Comparison of ENCODE assay signal across 1 cellular context in the genomic region with DNA sequence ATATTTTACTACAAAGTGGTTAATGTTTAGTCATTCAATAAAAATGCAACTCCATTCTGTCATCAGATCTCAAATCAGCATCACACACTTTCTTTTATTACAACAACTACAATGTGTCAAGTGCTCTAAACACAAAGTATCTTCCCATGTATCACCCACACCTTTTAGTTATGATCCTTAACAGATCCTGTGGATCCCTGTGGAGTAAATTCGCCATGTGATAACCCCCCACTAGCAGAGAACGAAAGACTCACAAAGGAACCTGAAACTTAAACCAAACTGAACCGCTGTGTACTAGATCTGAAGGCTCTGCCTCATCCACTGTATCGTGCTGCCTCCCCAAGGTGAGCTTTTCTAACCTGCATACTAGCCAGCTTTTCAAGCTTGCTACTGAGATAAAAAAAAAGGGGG.
TF ChIP-seq lines count a peak whose summit lies in the region.

No MANE protein-coding gene starts in this region.

TF ChIP-seq in K562, 482 proteins besides CTCF, POLR2A, EP300 and RAD21 (continued from another document and continues in another):
- TF ChIP-seq CHD7 (IDR thresholded peaks at IDR 0.05; ENCODE audit: low read depth, low read length) = no peak
- no peak for TF ChIP-seq HDAC1 (IDR thresholded peaks at IDR 0.05)
- TF ChIP-seq MAZ (CRISPR knock-in tag; conservative IDR thresholded peaks at IDR 0.05 in 1 of 2, IDR thresholded peaks at IDR 0.05 in 1 of 2) = peak in 1 of 2 experiments; percentile 6; a peak in 1 of 4 replicates
- no peak for TF ChIP-seq RBM34 (IDR thresholded peaks at IDR 0.05; ENCODE audit: borderline replicate concordance, insufficient read depth, low read length)
- TF ChIP-seq, protein P1, sequence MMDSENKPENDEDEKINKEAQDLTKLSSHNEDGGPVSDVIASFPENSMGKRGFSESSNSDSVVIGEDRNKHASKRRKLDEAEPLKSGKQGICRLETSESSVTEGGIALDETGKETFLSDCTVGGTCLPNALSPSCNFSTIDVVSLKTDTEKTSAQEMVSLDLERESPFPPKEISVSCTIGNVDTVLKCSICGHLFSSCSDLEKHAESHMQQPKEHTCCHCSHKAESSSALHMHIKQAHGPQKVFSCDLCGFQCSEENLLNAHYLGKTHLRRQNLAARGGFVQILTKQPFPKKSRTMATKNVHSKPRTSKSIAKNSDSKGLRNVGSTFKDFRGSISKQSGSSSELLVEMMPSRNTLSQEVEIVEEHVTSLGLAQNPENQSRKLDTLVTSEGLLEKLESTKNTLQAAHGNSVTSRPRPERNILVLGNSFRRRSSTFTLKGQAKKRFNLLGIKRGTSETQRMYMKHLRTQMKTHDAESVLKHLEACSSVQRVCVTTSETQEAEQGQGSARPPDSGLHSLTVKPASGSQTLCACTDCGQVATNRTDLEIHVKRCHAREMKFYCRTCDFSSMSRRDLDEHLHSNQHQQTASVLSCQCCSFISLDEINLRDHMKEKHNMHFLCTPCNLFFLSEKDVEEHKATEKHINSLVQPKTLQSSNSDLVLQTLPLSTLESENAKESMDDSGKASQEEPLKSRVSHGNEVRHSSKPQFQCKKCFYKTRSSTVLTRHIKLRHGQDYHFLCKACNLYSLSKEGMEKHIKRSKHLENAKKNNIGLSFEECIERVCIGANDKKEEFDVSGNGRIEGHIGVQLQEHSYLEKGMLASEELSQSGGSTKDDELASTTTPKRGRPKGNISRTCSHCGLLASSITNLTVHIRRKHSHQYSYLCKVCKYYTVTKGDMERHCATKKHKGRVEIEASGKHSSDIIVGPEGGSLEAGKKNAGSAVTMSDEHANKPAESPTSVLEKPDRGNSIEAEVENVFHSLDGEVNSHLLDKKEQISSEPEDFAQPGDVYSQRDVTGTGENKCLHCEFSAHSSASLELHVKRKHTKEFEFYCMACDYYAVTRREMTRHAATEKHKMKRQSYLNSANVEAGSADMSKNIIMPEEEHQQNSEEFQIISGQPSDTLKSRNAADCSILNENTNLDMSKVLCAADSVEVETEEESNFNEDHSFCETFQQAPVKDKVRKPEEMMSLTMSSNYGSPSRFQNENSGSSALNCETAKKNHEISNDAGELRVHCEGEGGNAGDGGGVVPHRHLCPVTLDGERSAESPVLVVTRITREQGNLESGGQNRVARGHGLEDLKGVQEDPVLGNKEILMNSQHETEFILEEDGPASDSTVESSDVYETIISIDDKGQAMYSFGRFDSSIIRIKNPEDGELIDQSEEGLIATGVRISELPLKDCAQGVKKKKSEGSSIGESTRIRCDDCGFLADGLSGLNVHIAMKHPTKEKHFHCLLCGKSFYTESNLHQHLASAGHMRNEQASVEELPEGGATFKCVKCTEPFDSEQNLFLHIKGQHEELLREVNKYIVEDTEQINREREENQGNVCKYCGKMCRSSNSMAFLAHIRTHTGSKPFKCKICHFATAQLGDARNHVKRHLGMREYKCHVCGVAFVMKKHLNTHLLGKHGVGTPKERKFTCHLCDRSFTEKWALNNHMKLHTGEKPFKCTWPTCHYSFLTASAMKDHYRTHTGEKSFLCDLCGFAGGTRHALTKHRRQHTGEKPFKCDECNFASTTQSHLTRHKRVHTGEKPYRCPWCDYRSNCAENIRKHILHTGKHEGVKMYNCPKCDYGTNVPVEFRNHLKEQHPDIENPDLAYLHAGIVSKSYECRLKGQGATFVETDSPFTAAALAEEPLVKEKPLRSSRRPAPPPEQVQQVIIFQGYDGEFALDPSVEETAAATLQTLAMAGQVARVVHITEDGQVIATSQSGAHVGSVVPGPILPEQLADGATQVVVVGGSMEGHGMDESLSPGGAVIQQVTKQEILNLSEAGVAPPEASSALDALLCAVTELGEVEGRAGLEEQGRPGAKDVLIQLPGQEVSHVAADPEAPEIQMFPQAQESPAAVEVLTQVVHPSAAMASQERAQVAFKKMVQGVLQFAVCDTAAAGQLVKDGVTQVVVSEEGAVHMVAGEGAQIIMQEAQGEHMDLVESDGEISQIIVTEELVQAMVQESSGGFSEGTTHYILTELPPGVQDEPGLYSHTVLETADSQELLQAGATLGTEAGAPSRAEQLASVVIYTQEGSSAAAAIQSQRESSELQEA (IDR thresholded peaks at IDR 0.05; ENCODE audit: low read depth) = no peak
- 0 out of 4 replicates have a peak, but pooled peaks of 1 of the 2 experiments have one; percentile 16 for TF ChIP-seq TBL1XR1 (IDR thresholded peaks at IDR 0.05; ENCODE audit: low read length in 2 of 2)
- TF ChIP-seq, protein P2, sequence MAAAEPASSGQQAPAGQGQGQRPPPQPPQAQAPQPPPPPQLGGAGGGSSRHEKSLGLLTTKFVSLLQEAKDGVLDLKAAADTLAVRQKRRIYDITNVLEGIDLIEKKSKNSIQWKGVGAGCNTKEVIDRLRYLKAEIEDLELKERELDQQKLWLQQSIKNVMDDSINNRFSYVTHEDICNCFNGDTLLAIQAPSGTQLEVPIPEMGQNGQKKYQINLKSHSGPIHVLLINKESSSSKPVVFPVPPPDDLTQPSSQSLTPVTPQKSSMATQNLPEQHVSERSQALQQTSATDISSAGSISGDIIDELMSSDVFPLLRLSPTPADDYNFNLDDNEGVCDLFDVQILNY (CRISPR knock-in tag; IDR thresholded peaks at IDR 0.05) = no peak
- TF ChIP-seq ID3 (CRISPR knock-in tag; IDR thresholded peaks at IDR 0.05) = no peak
- TF ChIP-seq ID3 (tag; IDR thresholded peaks at IDR 0.05) = no peak
- no peak for TF ChIP-seq SAP30 (IDR thresholded peaks at IDR 0.05; ENCODE audit: borderline replicate concordance, insufficient read depth, low read depth, low read length, poor library complexity, severe bottlenecking)
- TF ChIP-seq ZNF766 (CRISPR knock-in tag; conservative IDR thresholded peaks at IDR 0.05) = no peak
- TF ChIP-seq, protein P3, sequence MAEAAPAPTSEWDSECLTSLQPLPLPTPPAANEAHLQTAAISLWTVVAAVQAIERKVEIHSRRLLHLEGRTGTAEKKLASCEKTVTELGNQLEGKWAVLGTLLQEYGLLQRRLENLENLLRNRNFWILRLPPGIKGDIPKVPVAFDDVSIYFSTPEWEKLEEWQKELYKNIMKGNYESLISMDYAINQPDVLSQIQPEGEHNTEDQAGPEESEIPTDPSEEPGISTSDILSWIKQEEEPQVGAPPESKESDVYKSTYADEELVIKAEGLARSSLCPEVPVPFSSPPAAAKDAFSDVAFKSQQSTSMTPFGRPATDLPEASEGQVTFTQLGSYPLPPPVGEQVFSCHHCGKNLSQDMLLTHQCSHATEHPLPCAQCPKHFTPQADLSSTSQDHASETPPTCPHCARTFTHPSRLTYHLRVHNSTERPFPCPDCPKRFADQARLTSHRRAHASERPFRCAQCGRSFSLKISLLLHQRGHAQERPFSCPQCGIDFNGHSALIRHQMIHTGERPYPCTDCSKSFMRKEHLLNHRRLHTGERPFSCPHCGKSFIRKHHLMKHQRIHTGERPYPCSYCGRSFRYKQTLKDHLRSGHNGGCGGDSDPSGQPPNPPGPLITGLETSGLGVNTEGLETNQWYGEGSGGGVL (CRISPR knock-in tag; IDR thresholded peaks at IDR 0.05) = no peak
- TF ChIP-seq NFIC (IDR thresholded peaks at IDR 0.05) = no peak
- no peak for TF ChIP-seq POLR2H (tag; IDR thresholded peaks at IDR 0.05; ENCODE audit: low read depth)
- no peak for TF ChIP-seq ZNF695 (CRISPR knock-in tag; IDR thresholded peaks at IDR 0.05)
- TF ChIP-seq, protein P4, sequence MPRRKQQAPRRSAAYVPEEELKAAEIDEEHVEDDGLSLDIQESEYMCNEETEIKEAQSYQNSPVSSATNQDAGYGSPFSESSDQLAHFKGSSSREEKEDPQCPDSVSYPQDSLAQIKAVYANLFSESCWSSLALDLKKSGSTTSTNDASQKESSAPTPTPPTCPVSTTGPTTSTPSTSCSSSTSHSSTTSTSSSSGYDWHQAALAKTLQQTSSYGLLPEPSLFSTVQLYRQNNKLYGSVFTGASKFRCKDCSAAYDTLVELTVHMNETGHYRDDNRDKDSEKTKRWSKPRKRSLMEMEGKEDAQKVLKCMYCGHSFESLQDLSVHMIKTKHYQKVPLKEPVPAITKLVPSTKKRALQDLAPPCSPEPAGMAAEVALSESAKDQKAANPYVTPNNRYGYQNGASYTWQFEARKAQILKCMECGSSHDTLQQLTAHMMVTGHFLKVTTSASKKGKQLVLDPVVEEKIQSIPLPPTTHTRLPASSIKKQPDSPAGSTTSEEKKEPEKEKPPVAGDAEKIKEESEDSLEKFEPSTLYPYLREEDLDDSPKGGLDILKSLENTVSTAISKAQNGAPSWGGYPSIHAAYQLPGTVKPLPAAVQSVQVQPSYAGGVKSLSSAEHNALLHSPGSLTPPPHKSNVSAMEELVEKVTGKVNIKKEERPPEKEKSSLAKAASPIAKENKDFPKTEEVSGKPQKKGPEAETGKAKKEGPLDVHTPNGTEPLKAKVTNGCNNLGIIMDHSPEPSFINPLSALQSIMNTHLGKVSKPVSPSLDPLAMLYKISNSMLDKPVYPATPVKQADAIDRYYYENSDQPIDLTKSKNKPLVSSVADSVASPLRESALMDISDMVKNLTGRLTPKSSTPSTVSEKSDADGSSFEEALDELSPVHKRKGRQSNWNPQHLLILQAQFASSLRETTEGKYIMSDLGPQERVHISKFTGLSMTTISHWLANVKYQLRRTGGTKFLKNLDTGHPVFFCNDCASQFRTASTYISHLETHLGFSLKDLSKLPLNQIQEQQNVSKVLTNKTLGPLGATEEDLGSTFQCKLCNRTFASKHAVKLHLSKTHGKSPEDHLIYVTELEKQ (CRISPR knock-in tag; IDR thresholded peaks at IDR 0.05) = no peak
- TF ChIP-seq FOXK2 (conservative IDR thresholded peaks at IDR 0.05 in 1 of 2, IDR thresholded peaks at IDR 0.05 in 1 of 2; ENCODE audit: low read depth in 2 of 2) = no peak
- no peak for TF ChIP-seq MAX (CRISPR knock-in tag; IDR thresholded peaks at IDR 0.05)
- TF ChIP-seq HDGF (IDR thresholded peaks at IDR 0.05) = no peak
- no peak for TF ChIP-seq RBM22 (IDR thresholded peaks at IDR 0.05; ENCODE audit: low read depth, low read length, poor library complexity, severe bottlenecking)
- 0 out of 4 replicates have a peak, but pooled peaks of 1 of the 2 experiments have one; percentile 11 for TF ChIP-seq RCOR1 (IDR thresholded peaks at IDR 0.05; ENCODE audit: borderline replicate concordance in 1 of 2, low read depth in 2 of 2, low read length in 2 of 2)
- TF ChIP-seq TOE1 (IDR thresholded peaks at IDR 0.05; ENCODE audit: borderline replicate concordance) = no peak
- TF ChIP-seq TOE1 (CRISPR knock-in tag; IDR thresholded peaks at IDR 0.05; ENCODE audit: borderline replicate concordance, low read depth) = no peak
